ENCODE assay signal across 13 cellular contexts in the genomic region with DNA sequence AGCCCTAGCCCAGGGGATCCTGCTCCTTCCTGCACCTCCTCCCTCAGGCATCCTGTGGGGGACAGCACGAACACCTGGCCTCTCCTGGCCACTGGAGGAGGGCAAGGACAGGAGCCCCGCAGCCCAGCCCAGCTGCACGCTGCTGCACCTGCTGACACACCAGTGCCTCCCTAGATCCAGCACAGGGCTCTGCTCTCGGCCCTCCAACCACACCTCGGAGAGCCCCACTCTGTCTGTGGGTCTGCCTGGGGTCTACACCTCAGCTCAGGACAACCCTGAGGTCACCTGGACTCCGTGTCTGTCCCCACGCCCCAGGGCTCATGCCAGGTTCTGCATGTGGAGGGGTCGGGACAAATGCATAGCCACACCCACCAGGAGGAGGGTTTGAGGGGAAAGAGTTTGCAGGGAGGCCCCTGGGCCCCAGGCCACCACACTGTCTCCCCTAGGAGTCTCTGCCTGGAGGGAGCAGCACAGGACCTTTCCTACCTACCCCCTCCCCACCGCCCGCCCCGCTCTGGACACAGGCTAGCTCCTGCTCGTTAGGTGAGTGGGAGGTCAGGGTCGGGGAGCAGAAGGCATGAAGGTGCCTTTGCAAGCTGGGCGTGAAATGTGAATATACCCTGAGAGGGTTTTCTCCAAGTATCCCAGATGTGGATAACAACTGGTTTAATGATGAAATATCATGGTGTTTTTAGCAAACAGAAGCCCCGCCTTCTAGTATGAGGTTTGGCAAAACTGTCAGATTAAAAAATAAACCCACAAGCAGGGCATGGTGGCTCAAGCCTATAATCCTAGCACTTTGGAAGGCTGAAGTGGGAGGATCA. TPM values are rescaled to one million over a fixed set of nuclear protein-coding genes. Genes with fewer than 3 reads are reported as not detected.
DNase-seq lines count a peak whose midpoint lies in the region; ATAC-seq and TF ChIP-seq lines count a peak whose summit lies in the region.
"Had no signal": no experiment of that assay in that cellular context is flagged by ENCODE, and none has a peak within 500 bp of the region (broad histone marks: within the 10 kb centered on the region; RNA-seq: fewer than 3 reads in every experiment).

No MANE protein-coding gene starts in this region.

- WGBS in gastroesophageal sphincter (ENCODE audit: low coverage in 1 of 2), 2 donors, result no CpG with 5 or more reads among the region's 15 CpGs

- H3K9me3 Mint-ChIP-seq in activated T-cell treated with anti-CD3 and anti-CD28 coated beads, Interleukin-2, amount 50 U/mL, for 72 hours, result peaks cover 4 to 8% of the 10 kb centered on the region in 2 donors
- peaks cover 7 to 9% of the 10 kb centered on the region in 2 donors for H3K9me3 Mint-ChIP-seq in stimulated activated naive B cell treated with anti-CD40 and anti-IgM and Interleukin-4, amounts not matched to agents 10 μg/mL and 1 μg/mL and 100 μg/mL, for 72 hours
- H3K9me3 Mint-ChIP-seq: CD8-positive, alpha-beta T cell had no signal

- H3K4me1 ChIP-seq in gastroesophageal sphincter, result peaks cover 0 to 19% (median 9%) of the 10 kb centered on the region in 3 donors
- H3K4me1 ChIP-seq: HAP-1 had no signal

- H3K27ac ChIP-seq in gastroesophageal sphincter, result no peak overlapping the region
- H3K27ac ChIP-seq: brain microvascular endothelial cell, VCaP had no signal

- no peak for DNase-seq in activated T-cell treated with anti-CD3 and anti-CD28 coated beads, Interleukin-2, amount 50 U/mL, for 72 hours
- DNase-seq in activated T-cell treated with anti-CD3 and anti-CD28 coated beads, Interleukin-2, amount 50 U/mL, for 48 hours, result no peak
- peak; percentile 22 for DNase-seq in NCI-H345 treated with DMSO at 0.1 percent for 48 hours (lab: John Stamatoyannopoulos, UW; ENCODE audit: unreplicated experiment)
- peak; percentile 20 for DNase-seq in fibroblast of villous mesenchyme (ENCODE audit: low read depth)
- no peak for DNase-seq in stimulated activated naive B cell treated with anti-CD40 and anti-IgM and Interleukin-4, amounts not matched to agents 10 μg/mL and 1 μg/mL and 100 μg/mL, for 72 hours
- no peak for DNase-seq in central memory CD4-positive, alpha-beta T cell
- DNase-seq: brain microvascular endothelial cell, NCI-H524 had no signal

- H3K27me3 ChIP-seq in gastroesophageal sphincter, result no peaks in the 10 kb centered on the region
- H3K27me3 ChIP-seq: brain microvascular endothelial cell had no signal

- no peaks in the 10 kb centered on the region for H3K27me3 Mint-ChIP-seq in activated T-cell treated with anti-CD3 and anti-CD28 coated beads, Interleukin-2, amount 50 U/mL, for 72 hours (ENCODE audit: low read depth)
- no peaks in the 10 kb centered on the region for H3K27me3 Mint-ChIP-seq in stimulated activated naive B cell treated with anti-CD40 and anti-IgM and Interleukin-4, amounts not matched to agents 10 μg/mL and 1 μg/mL and 100 μg/mL, for 72 hours

- no peak overlapping the region for H3K27ac Mint-ChIP-seq in activated T-cell treated with anti-CD3 and anti-CD28 coated beads, Interleukin-2, amount 50 U/mL, for 72 hours
- H3K27ac Mint-ChIP-seq in stimulated activated naive B cell treated with anti-CD40 and anti-IgM and Interleukin-4, amounts not matched to agents 10 μg/mL and 1 μg/mL and 100 μg/mL, for 72 hours, result peak overlapping the region; percentile 72
- H3K27ac Mint-ChIP-seq: CD8-positive, alpha-beta T cell had no signal

- no peak for TF ChIP-seq CTCF in fibroblast of villous mesenchyme (IDR thresholded peaks at IDR 0.05; ENCODE audit: insufficient read depth, low read depth, low read length)
- no peak for TF ChIP-seq CTCF in gastroesophageal sphincter (IDR thresholded peaks at IDR 0.05)

- no peak for TF ChIP-seq EP300 in gastroesophageal sphincter (IDR thresholded peaks at IDR 0.05)

- no peak for TF ChIP-seq POLR2A in gastroesophageal sphincter (IDR thresholded peaks at IDR 0.05)

- peaks cover 6% of the 10 kb centered on the region for H3K4me1 Mint-ChIP-seq in activated T-cell treated with anti-CD3 and anti-CD28 coated beads, Interleukin-2, amount 50 U/mL, for 72 hours (ENCODE audit: low read depth)
- H3K4me1 Mint-ChIP-seq in stimulated activated naive B cell treated with anti-CD40 and anti-IgM and Interleukin-4, amounts not matched to agents 10 μg/mL and 1 μg/mL and 100 μg/mL, for 72 hours, result peaks cover 32 to 44% of the 10 kb centered on the region in 2 donors

- H3K9me3 ChIP-seq in gastroesophageal sphincter, result no peaks in the 10 kb centered on the region
- H3K9me3 ChIP-seq: HAP-1 had no signal

- no peaks in the 10 kb centered on the region for H3K36me3 ChIP-seq in gastroesophageal sphincter
- H3K36me3 ChIP-seq: brain microvascular endothelial cell, HAP-1 had no signal

- H3K4me3 ChIP-seq in fibroblast of villous mesenchyme (ENCODE audit: low read depth, low read length), result no peak overlapping the region
- H3K4me3 ChIP-seq in gastroesophageal sphincter, result no peak overlapping the region
- H3K4me3 ChIP-seq: HAP-1 had no signal

- no peak overlapping the region for H3K4me3 Mint-ChIP-seq in activated T-cell treated with anti-CD3 and anti-CD28 coated beads, Interleukin-2, amount 50 U/mL, for 72 hours
- peak overlapping the region in 1 of 2 donors; percentile 50 for H3K4me3 Mint-ChIP-seq in stimulated activated naive B cell treated with anti-CD40 and anti-IgM and Interleukin-4, amounts not matched to agents 10 μg/mL and 1 μg/mL and 100 μg/mL, for 72 hours
- H3K4me3 Mint-ChIP-seq: CD8-positive, alpha-beta T cell had no signal

- H3K36me3 Mint-ChIP-seq in activated T-cell treated with anti-CD3 and anti-CD28 coated beads, Interleukin-2, amount 50 U/mL, for 72 hours (ENCODE audit: insufficient read depth in 2 of 2), result no peaks in the 10 kb centered on the region
- H3K36me3 Mint-ChIP-seq in stimulated activated naive B cell treated with anti-CD40 and anti-IgM and Interleukin-4, amounts not matched to agents 10 μg/mL and 1 μg/mL and 100 μg/mL, for 72 hours, result peaks cover 0 to 5% of the 10 kb centered on the region in 2 donors
- H3K36me3 Mint-ChIP-seq: CD8-positive, alpha-beta T cell had no signal

- ATAC-seq in activated T-cell treated with anti-CD3 and anti-CD28 coated beads, Interleukin-2, amount 50 U/mL, for 72 hours (replicated peaks in 1 of 2), result peak; percentile 25 to 33
- peak; percentile 15 to 24 for ATAC-seq in stimulated activated naive B cell treated with anti-CD40 and anti-IgM and Interleukin-4, amounts not matched to agents 10 μg/mL and 1 μg/mL and 100 μg/mL, for 72 hours (replicated peaks)
- ATAC-seq in HG03196 (IDR thresholded peaks at IDR 0.05; ENCODE audit: unreplicated experiment) (no peak), gastroesophageal sphincter (no peak)
- ATAC-seq: CD8-positive, alpha-beta T cell had no signal

RNA-seq across cellular contexts. Expression of gene PWWP2B, which starts 7.2 kb away (rescaled TPM):
- 1 to 10 TPM; 3.1 to 5.2 TPM for total RNA-seq in activated T-cell treated with anti-CD3 and anti-CD28 coated beads, Interleukin-2, amount 50 U/mL, for 72 hours
- 8.2 and 12.9 TPM in 2 replicates for total RNA-seq in fibroblast of villous mesenchyme
- total RNA-seq in gastroesophageal sphincter, result 10 to 100 TPM; 11.3 to 17.1 (median 14.8) TPM

RNA-seq across cellular contexts. Expression of gene LRRC27, which starts 57.9 kb away (rescaled TPM):
- total RNA-seq in activated T-cell treated with anti-CD3 and anti-CD28 coated beads, Interleukin-2, amount 50 U/mL, for 72 hours, result 1 to 10 TPM; 4.8 to 5.3 TPM
- total RNA-seq in fibroblast of villous mesenchyme (6.0 and 11.0 TPM in 2 replicates), gastroesophageal sphincter (1 to 10 TPM; 3.1 to 5.8 (median 4.4) TPM)

Comparison
In these comparisons a context has a peak if more than half of its experiments do, and no peak if none do; other contexts are left out.
1. ATAC-seq: peak in activated T-cell treated with anti-CD3 and anti-CD28 coated beads, Interleukin-2, amount 50 U/mL, for 72 hours (2 of 2) and stimulated activated naive B cell treated with anti-CD40 and anti-IgM and Interleukin-4, amounts not matched to agents 10 μg/mL and 1 μg/mL and 100 μg/mL, for 72 hours (2 of 2); none in HG03196 (single experiment) and gastroesophageal sphincter (single experiment).
2. DNase-seq: peak in NCI-H345 treated with DMSO at 0.1 percent for 48 hours (single experiment) and fibroblast of villous mesenchyme (single experiment); none in activated T-cell treated with anti-CD3 and anti-CD28 coated beads, Interleukin-2, amount 50 U/mL, for 72 hours (0 of 2), activated T-cell treated with anti-CD3 and anti-CD28 coated beads, Interleukin-2, amount 50 U/mL, for 48 hours (0 of 2), stimulated activated naive B cell treated with anti-CD40 and anti-IgM and Interleukin-4, amounts not matched to agents 10 μg/mL and 1 μg/mL and 100 μg/mL, for 72 hours (single experiment) and central memory CD4-positive, alpha-beta T cell (single experiment).